25 cellular contexts compared by ENCODE assay signal in genomic region chr7:96563409-96563808, GRCh38.
"Had no signal": no experiment of that assay in that cellular context is flagged by ENCODE, and none has a peak within 500 bp of the region (broad histone marks: within the 10 kb centered on the region; RNA-seq: fewer than 3 reads in every experiment).

No MANE protein-coding gene starts in this region.

- H2AFZ ChIP-seq: hepatocyte had no signal

- H3K4me2 ChIP-seq: hepatocyte had no signal

- FAIRE-seq: colon, endothelial cell of umbilical vein, frontal cortex, kidney had no signal

- H3K27ac ChIP-seq: coronary artery, dorsolateral prefrontal cortex, esophagus muscularis mucosa, foreskin keratinocyte, gastroesophageal sphincter, heart left ventricle, hepatocyte, left lung, lower lobe of right lung had no signal

- H3K4me3 Mint-ChIP-seq: immature natural killer cell, mesothelial cell of epicardium, naive B cell had no signal

- H3K9me3 Mint-ChIP-seq: mesothelial cell of epicardium had no signal

- ATAC-seq: gastroesophageal sphincter, heart left ventricle, left cardiac atrium, left lung, left ventricle myocardium superior, lower lobe of right lung, mucosa of descending colon had no signal

- H3K4me1 ChIP-seq: esophagus muscularis mucosa, foreskin keratinocyte, gastroesophageal sphincter, heart left ventricle, left lung, lower lobe of right lung had no signal

- H3K27me3 ChIP-seq: dorsolateral prefrontal cortex, esophagus muscularis mucosa, foreskin keratinocyte, gastroesophageal sphincter, heart left ventricle, hepatocyte, left lung had no signal

- H3K27ac Mint-ChIP-seq: immature natural killer cell, mesothelial cell of epicardium, naive B cell had no signal

- H3K36me3 Mint-ChIP-seq: immature natural killer cell, mesothelial cell of epicardium, naive B cell had no signal

- H3K79me2 ChIP-seq: hepatocyte had no signal

- H3K9me3 ChIP-seq: gastroesophageal sphincter, heart left ventricle, left lung, lower lobe of right lung, mucosa of descending colon had no signal

- DNase-seq: dermis blood vessel endothelial cell; dorsolateral prefrontal cortex; effector CD4-positive, alpha-beta T cell; effector memory CD4-positive, alpha-beta T cell; foreskin keratinocyte; heart left ventricle; hypothalamus; immature natural killer cell; islet precursor cell; kidney; left cardiac atrium; left lung; left ventricle myocardium superior; lower lobe of right lung; mesenchymal stem cell; mucosa of descending colon; naive B cell had no signal

- H3K36me3 ChIP-seq: esophagus muscularis mucosa, gastroesophageal sphincter, heart left ventricle, left lung, lower lobe of right lung had no signal

- H3K4me1 Mint-ChIP-seq: immature natural killer cell, naive B cell had no signal

- H3K4me3 ChIP-seq: coronary artery, dorsolateral prefrontal cortex, esophagus muscularis mucosa, gastroesophageal sphincter, heart left ventricle, hepatocyte, left lung, lower lobe of right lung, mucosa of descending colon had no signal
